In genomic region chr2:110424421-110424820, GRCh38 we compare ENCODE assay signal across 2 cellular contexts. TPM values are rescaled to one million over a fixed set of nuclear protein-coding genes. Genes with fewer than 3 reads are reported as not detected.
"Had no signal": no experiment of that assay in that cellular context is flagged by ENCODE, and none has a peak within 500 bp of the region (broad histone marks: within the 10 kb centered on the region; RNA-seq: fewer than 3 reads in every experiment).

No MANE protein-coding gene starts in this region.

RNA-seq across cellular contexts. Expression of gene LIMS4, which starts 48.2 kb away (rescaled TPM):
- total RNA-seq: urinary bladder had no signal
- polyA plus RNA-seq: liver had no signal
